Comparison of ENCODE assay signal across 19 cellular contexts in the genomic region with DNA sequence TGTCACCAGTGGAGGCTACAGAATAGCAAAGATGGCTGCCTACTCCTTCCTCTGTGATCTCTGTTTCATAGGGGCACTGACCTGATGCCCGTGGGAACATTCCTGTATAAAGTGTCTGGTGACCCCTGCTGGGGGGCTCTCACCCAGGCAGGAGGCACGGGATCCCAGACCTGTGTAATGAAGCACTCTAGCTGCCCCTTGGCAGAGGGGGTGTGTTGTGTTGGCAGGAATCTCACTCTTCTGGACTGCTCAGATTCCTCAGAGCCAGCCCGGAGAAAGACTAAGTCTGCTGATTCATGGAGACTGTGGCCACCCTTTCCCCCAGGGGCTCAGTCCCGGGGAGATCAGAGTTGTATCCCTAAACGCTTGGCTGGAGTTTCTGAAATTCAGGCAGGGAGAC.
"Had no signal": no experiment of that assay in that cellular context is flagged by ENCODE, and none has a peak within 500 bp of the region (broad histone marks: within the 10 kb centered on the region; RNA-seq: fewer than 3 reads in every experiment).

No MANE protein-coding gene starts in this region.

- H3K36me3 Mint-ChIP-seq: memory B cell had no signal

- H3K4me1 ChIP-seq: left lung had no signal

- H3K36me3 ChIP-seq: brain microvascular endothelial cell, esophagus muscularis mucosa, left lung, ovary had no signal

- H3K27me3 Mint-ChIP-seq: dendritic cell treated with granulocyte-macrophage colony-stimulating factor and Interleukin-4, amounts not matched to agents 40 ng/mL and 50 ng/mL, for 4 days; effector memory CD8-positive, alpha-beta T cell; memory B cell had no signal

- H3K27ac ChIP-seq: brain microvascular endothelial cell, esophagus muscularis mucosa, left lung, ovary had no signal

- H3K9me3 Mint-ChIP-seq: effector memory CD8-positive, alpha-beta T cell had no signal

- DNase-seq: activated CD4-positive, alpha-beta T cell treated with anti-CD3 and anti-CD28 coated beads, Interleukin-2, amount 50 U/mL, for 4 hours; activated effector memory CD4-positive, alpha-beta T cell treated with anti-CD3 and anti-CD28 coated beads, Interleukin-2, amount 50 U/mL, for 16 hours; activated T-cell treated with anti-CD3 and anti-CD28 coated beads, Interleukin-2, amount 50 U/mL, for 4 hours; brain microvascular endothelial cell; effector memory CD8-positive, alpha-beta T cell; foreskin melanocyte; head of caudate nucleus; ovary; stimulated activated CD4-positive, alpha-beta T cell treated with anti-CD3 and anti-CD28 coated beads, Interleukin-4, amount 100 ng/mL, for 1 hour; stimulated activated CD8-positive, alpha-beta memory T cell treated with anti-CD3 and anti-CD28 coated beads, Interleukin-4, amount 100 ng/mL, for 48 hours; stimulated activated naive CD8-positive, alpha-beta T cell treated with anti-CD3 and anti-CD28 coated beads, Interleukin-15, Interleukin-2, amounts not matched to agents 100 U/mL and 50 U/mL, for 24 hours; T-helper 2 cell had no signal

- H3K27me3 ChIP-seq: brain microvascular endothelial cell, esophagus muscularis mucosa, left lung, ovary had no signal

- ATAC-seq: activated CD4-positive, CD25-positive, alpha-beta regulatory T cell treated with anti-CD3 and anti-CD28 coated beads, Interleukin-2, amount 50 U/mL, for 24 hours; activated naive CD4-positive, alpha-beta T cell treated with anti-CD3 and anti-CD28 coated beads, Interleukin-2, amount 50 U/mL, for 72 hours; activated T-cell treated with anti-CD3 and anti-CD28 coated beads, Interleukin-2, amount 50 U/mL, for 4 hours; effector memory CD8-positive, alpha-beta T cell; left lung; stimulated activated naive CD8-positive, alpha-beta T cell treated with anti-CD3 and anti-CD28 coated beads, Interleukin-15, Interleukin-2, amounts not matched to agents 100 U/mL and 50 U/mL, for 24 hours had no signal

- H3K4me3 Mint-ChIP-seq: activated T-cell treated with anti-CD3 and anti-CD28 coated beads, Interleukin-2, amount 50 U/mL, for 4 hours; dendritic cell treated with granulocyte-macrophage colony-stimulating factor and Interleukin-4, amounts not matched to agents 40 ng/mL and 50 ng/mL, for 4 days; effector memory CD8-positive, alpha-beta T cell; memory B cell; nephron had no signal

- H3K27ac Mint-ChIP-seq: activated naive CD4-positive, alpha-beta T cell treated with anti-CD3 and anti-CD28 coated beads, Interleukin-2, amount 50 U/mL, for 72 hours; dendritic cell treated with granulocyte-macrophage colony-stimulating factor and Interleukin-4, amounts not matched to agents 40 ng/mL and 50 ng/mL, for 4 days; effector memory CD8-positive, alpha-beta T cell; memory B cell; nephron had no signal

- H3K4me1 Mint-ChIP-seq: memory B cell, nephron had no signal

- H3K9me3 ChIP-seq: esophagus muscularis mucosa, left lung, ovary had no signal

- H3K4me3 ChIP-seq: esophagus muscularis mucosa, left lung, ovary had no signal
